ENCODE assay signal across 1 cellular context in the genomic region with DNA sequence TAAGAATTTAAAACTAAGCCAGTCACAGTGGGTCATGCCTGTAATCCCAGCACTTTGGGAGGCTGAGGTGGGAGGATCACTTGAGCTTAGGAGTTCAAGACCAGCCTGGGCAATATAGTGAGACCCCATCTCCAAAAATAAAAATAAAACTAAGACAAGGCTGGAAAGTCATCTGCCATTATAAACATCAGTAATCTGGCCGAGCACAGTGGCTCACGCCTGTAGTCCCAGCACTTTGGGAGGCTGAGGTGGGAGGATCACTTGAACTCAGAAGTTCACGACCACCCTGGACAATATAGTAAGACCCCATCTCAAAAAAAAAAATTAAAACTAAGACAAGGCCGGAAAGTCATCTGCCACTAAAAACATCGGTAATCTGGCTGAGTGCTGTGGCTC. TPM values are rescaled to one million over a fixed set of nuclear protein-coding genes. Genes with fewer than 3 reads are reported as not detected.
"Had no signal": no experiment of that assay in that cellular context is flagged by ENCODE, and none has a peak within 500 bp of the region (broad histone marks: within the 10 kb centered on the region; RNA-seq: fewer than 3 reads in every experiment).

No MANE protein-coding gene starts in this region.

RNA-seq across cellular contexts. Expression of a gene that starts 1.2 kb away (rescaled TPM):
- total RNA-seq: ascending aorta had no signal
